In genomic region chr6:55841341-55841740, GRCh38 we compare ENCODE assay signal across 22 cellular contexts. TPM values are rescaled to one million over a fixed set of nuclear protein-coding genes. Genes with fewer than 3 reads are reported as not detected.
DNase-seq lines count a peak whose midpoint lies in the region; ATAC-seq and TF ChIP-seq lines count a peak whose summit lies in the region.
"Had no signal": no experiment of that assay in that cellular context is flagged by ENCODE, and none has a peak within 500 bp of the region (broad histone marks: within the 10 kb centered on the region; RNA-seq: fewer than 3 reads in every experiment).

No MANE protein-coding gene starts in this region.

- TF ChIP-seq EP300 in sigmoid colon (IDR thresholded peaks at IDR 0.05) = no peak

- BruUV-seq in MCF 10A (replicated peaks; lab: Mats Ljungman, UMichigan) (no TSS peak), PC-9 (replicated peaks; lab: Mats Ljungman, UMichigan) (no TSS peak), mammary epithelial cell (replicated peaks; lab: Mats Ljungman, UMichigan) (no TSS peak)

- H3K4me3 ChIP-seq in breast epithelium (no peak overlapping the region), PC-9 (no peak overlapping the region), mammary epithelial cell (replicated peaks in 1 of 3; ENCODE audit: insufficient read depth in 1 of 3, low read depth in 2 of 3, low read length in 3 of 3) (no peak overlapping the region), smooth muscle cell (no peak overlapping the region), sigmoid colon (no peak overlapping the region), left ventricle myocardium inferior (no peak overlapping the region)

- H4K20me1 ChIP-seq in PC-9 (ENCODE audit: insufficient read depth) (no peaks in the 10 kb centered on the region), mammary epithelial cell (ENCODE audit: insufficient read depth, low read length) (no peaks in the 10 kb centered on the region), smooth muscle cell (ENCODE audit: low read depth) (no peaks in the 10 kb centered on the region)

- H3K36me3 Mint-ChIP-seq in MCF 10A (ENCODE audit: insufficient read depth, unreplicated experiment) = no peaks in the 10 kb centered on the region

- H3K27ac ChIP-seq in breast epithelium (no peak overlapping the region), PC-9 (no peak overlapping the region), mammary epithelial cell (ENCODE audit: insufficient read depth, low read depth, low read length) (no peak overlapping the region), smooth muscle cell (ENCODE audit: low read depth) (no peak overlapping the region), sigmoid colon (no peak overlapping the region), left ventricle myocardium inferior (replicated peaks) (no peak overlapping the region)

- H3K9me3 ChIP-seq in breast epithelium = no peaks in the 10 kb centered on the region
- H3K9me3 ChIP-seq in PC-9 (ENCODE audit: insufficient read depth, low read depth) = no peaks in the 10 kb centered on the region
- H3K9me3 ChIP-seq in mammary epithelial cell (replicated peaks; ENCODE audit: insufficient read depth, low read length) = no peaks in the 10 kb centered on the region
- H3K9me3 ChIP-seq in smooth muscle cell (replicated peaks; ENCODE audit: low read depth) = no peaks in the 10 kb centered on the region
- H3K9me3 ChIP-seq in sigmoid colon = no peaks in the 10 kb centered on the region
- peaks cover 6% of the 10 kb centered on the region for H3K9me3 ChIP-seq in left ventricle myocardium inferior (replicated peaks)

- H3K9me2 ChIP-seq in PC-9 (ENCODE audit: insufficient read depth) = no peaks in the 10 kb centered on the region

- TF ChIP-seq POLR2A in breast epithelium (IDR thresholded peaks at IDR 0.05) = no peak
- TF ChIP-seq POLR2A in sigmoid colon (IDR thresholded peaks at IDR 0.05) = no peak

- H3F3A ChIP-seq in PC-9 (ENCODE audit: insufficient read depth, low read depth) = no peaks in the 10 kb centered on the region; the same call in 1 of the 2 replicates
- H3F3A ChIP-seq in smooth muscle cell (ENCODE audit: low read depth) = no peaks in the 10 kb centered on the region

- peak overlapping the region; percentile 81 for H3K27ac Mint-ChIP-seq in MCF 10A (ENCODE audit: low read depth, unreplicated experiment)

- in situ Hi-C loops in mammary epithelial cell (cut with MboI; ENCODE audit: low sequenced_read_pairs in 2 of 2) = no loop called here

- H3K9me3 Mint-ChIP-seq in MCF 10A (ENCODE audit: unreplicated experiment) = peaks cover 5% of the 10 kb centered on the region

- H3K4me1 Mint-ChIP-seq in MCF 10A (ENCODE audit: insufficient read depth, unreplicated experiment) = no peaks in the 10 kb centered on the region

- CTCF ChIA-PET in MCF 10A (lab: Yijun Ruan, JAX) (no interaction called here), PC-9 (lab: Charles Lee) (no interaction called here), mammary epithelial cell (lab: Charles Lee; ENCODE audit: low non-redundant PET) (no interaction called here)

- H3K9ac ChIP-seq in mammary epithelial cell (ENCODE audit: insufficient read depth, low read length) (no peak overlapping the region), smooth muscle cell (ENCODE audit: low read depth) (no peak overlapping the region)

- H2AFZ ChIP-seq in PC-9 = no peak overlapping the region
- no peak overlapping the region for H2AFZ ChIP-seq in mammary epithelial cell (ENCODE audit: low read depth, low read length)
- H2AFZ ChIP-seq in smooth muscle cell (ENCODE audit: low read depth) = peak overlapping the region; percentile 5

- H3K36me3 ChIP-seq in breast epithelium (no peaks in the 10 kb centered on the region), PC-9 (ENCODE audit: low read depth) (no peaks in the 10 kb centered on the region), mammary epithelial cell (ENCODE audit: insufficient read depth, low read length) (no peaks in the 10 kb centered on the region), smooth muscle cell (ENCODE audit: low read depth) (no peaks in the 10 kb centered on the region), sigmoid colon (no peaks in the 10 kb centered on the region), left ventricle myocardium inferior (no peaks in the 10 kb centered on the region)

- H3K4me1 ChIP-seq in breast epithelium (no peaks in the 10 kb centered on the region), PC-9 (replicated peaks; ENCODE audit: insufficient read depth) (peaks cover 5% of the 10 kb centered on the region; the same call in 1 of the 2 replicates), mammary epithelial cell (ENCODE audit: insufficient read depth, low read length) (no peaks in the 10 kb centered on the region), smooth muscle cell (ENCODE audit: low read depth) (no peaks in the 10 kb centered on the region), sigmoid colon (no peaks in the 10 kb centered on the region), left ventricle myocardium inferior (peaks cover 4% of the 10 kb centered on the region)

- POLR2A ChIA-PET in MCF 10A (lab: Yijun Ruan, JAX) = interaction anchor here (0.6 kb wide), 1 partner anchor 261 kb away, joined by 3 read pairs; no protein-coding TSS in a partner anchor
- POLR2A ChIA-PET in PC-9 (lab: Charles Lee; ENCODE audit: unreplicated experiment) = interaction anchor here (0.5 to 0.6 kb wide), 2 partner anchors 11 to 115 kb away, joined by 3 to 7 read pairs; no protein-coding TSS in a partner anchor

- intact Hi-C loops in MCF 10A (cut with micrococcal nuclease) (no loop called here), breast epithelium (cut with DNase I; ENCODE audit: low total_unique reads) (loop anchor here (10.0 kb wide), 1 partner anchor 397 kb away; no protein-coding TSS in a partner anchor), PC-9 (cut with micrococcal nuclease; ENCODE audit: unreplicated experiment) (no loop called here), mammary epithelial cell (cut with micrococcal nuclease) (no loop called here), sigmoid colon (cut with DNase I) (no loop called here), left ventricle myocardium inferior (cut with micrococcal nuclease) (no loop called here)

- H3K79me2 ChIP-seq in PC-9 (ENCODE audit: low read depth) (no peaks in the 10 kb centered on the region), mammary epithelial cell (ENCODE audit: insufficient read depth, low read length) (no peaks in the 10 kb centered on the region), smooth muscle cell (ENCODE audit: low read depth) (no peaks in the 10 kb centered on the region)

- TF ChIP-seq CTCF in MCF 10A (IDR thresholded peaks at IDR 0.05; ENCODE audit: unreplicated experiment) (no peak), breast epithelium (IDR thresholded peaks at IDR 0.05) (no peak), PC-9 (conservative IDR thresholded peaks at IDR 0.05) (no peak), mammary epithelial cell (conservative IDR thresholded peaks at IDR 0.05 in 1 of 2, IDR thresholded peaks at IDR 0.05 in 1 of 2; ENCODE audit: extremely low read depth in 1 of 2, insufficient read depth in 1 of 2, low read depth in 1 of 2, low read length in 2 of 2) (no peak), smooth muscle cell (IDR thresholded peaks at IDR 0.05; ENCODE audit: borderline replicate concordance, insufficient read depth, poor library complexity, severe bottlenecking) (no peak), sigmoid colon (IDR thresholded peaks at IDR 0.05) (no peak), left ventricle myocardium inferior (IDR thresholded peaks at IDR 0.05; ENCODE audit: borderline replicate concordance) (no peak)

- H3K4me2 ChIP-seq in PC-9 = no peak overlapping the region
- H3K4me2 ChIP-seq in mammary epithelial cell (ENCODE audit: insufficient read depth, low read depth, low read length) = no peak overlapping the region
- peak overlapping the region; percentile 8 for H3K4me2 ChIP-seq in smooth muscle cell

- dilution Hi-C loops in mammary epithelial cell (cut with HindIII; ENCODE audit: low sequenced_read_pairs) = no loop called here

- H3K4me3 Mint-ChIP-seq in MCF 10A (ENCODE audit: unreplicated experiment) = no peak overlapping the region

- no peaks in the 10 kb centered on the region for H3K27me3 Mint-ChIP-seq in MCF 10A (ENCODE audit: insufficient read depth, unreplicated experiment)

- no peak for ATAC-seq in HG03097 (IDR thresholded peaks at IDR 0.05; ENCODE audit: low FRiP score, unreplicated experiment)

- DNase-seq in MCF 10A (ENCODE audit: unreplicated experiment) (no peak), breast epithelium (ENCODE audit: low spot score in 2 of 2) (no peak), PC-9 (peak; percentile 10 to 51), mammary epithelial cell (peak; percentile 11), smooth muscle cell (lab: John Stamatoyannopoulos, UW; ENCODE audit: unreplicated experiment) (no peak), sigmoid colon (no peak), left ventricle myocardium inferior (no peak)
- DNase-seq: DMS153, DND-41, KBM-7, MM.1S, NCI-H1092, NCI-H1417 treated with DMSO at 0.1 percent for 48 hours, NCI-H187, NCI-H2081 treated with DMSO at 0.1 percent for 48 hours, NCI-H2171 treated with DMSO at 0.1 percent for 48 hours, NCI-H345, NCI-H510A treated with DMSO at 0.1 percent for 48 hours, SHP77 treated with DMSO at 0.1 percent for 48 hours had no signal

- H3K27me3 ChIP-seq in breast epithelium (no peaks in the 10 kb centered on the region), PC-9 (ENCODE audit: insufficient read depth, low read depth) (no peaks in the 10 kb centered on the region), mammary epithelial cell (ENCODE audit: insufficient read depth, low read length) (no peaks in the 10 kb centered on the region), smooth muscle cell (ENCODE audit: low read depth) (no peaks in the 10 kb centered on the region), sigmoid colon (no peaks in the 10 kb centered on the region), left ventricle myocardium inferior (ENCODE audit: low read depth) (no peaks in the 10 kb centered on the region)

RNA-seq across cellular contexts. Expression of gene BMP5, which starts 34.0 kb away (rescaled TPM):
- not detected in 2 replicates for total RNA-seq in MCF 10A (2022)
- total RNA-seq in breast epithelium = 1 to 10 TPM in 2 of 3 donors, under 1 TPM in 1; 0.96 to 5.1 (median 1.3) TPM
- 0.20 TPM in 1 of 2 replicates, not detected in the other for total RNA-seq in PC-9 (2021)
- not detected for total RNA-seq in mammary epithelial cell
- not detected for polyA plus RNA-seq in mammary epithelial cell
- not detected for polyA minus RNA-seq in mammary epithelial cell
- 3.2 and 3.5 TPM in 2 replicates for total RNA-seq in smooth muscle cell
- 0.07 and 3.5 TPM in 2 replicates for polyA plus RNA-seq in smooth muscle cell
- total RNA-seq in sigmoid colon = under 1 TPM in 2 of 4 donors, not detected in 2; under 0.01 to 0.28 TPM
- polyA plus RNA-seq in sigmoid colon = 1 to 10 TPM in 2 of 3 donors, under 1 TPM in 1; 0.76 to 2.4 (median 2.1) TPM
- 0.93 TPM for total RNA-seq in left ventricle myocardium inferior
- total RNA-seq: LHCN-M2 had no signal
- polyA plus RNA-seq: BJ had no signal

Comparison
In these comparisons a context has a peak if more than half of its experiments do, and no peak if none do; other contexts are left out.
1. DNase-seq: peak in PC-9 (2 of 2) and mammary epithelial cell (single experiment); none in MCF 10A (single experiment), breast epithelium (0 of 2), smooth muscle cell (single experiment), sigmoid colon (single experiment) and left ventricle myocardium inferior (single experiment).